27 cellular contexts compared by ENCODE assay signal in genomic region chr3:185439745-185440466, GRCh38. TPM values are rescaled to one million over a fixed set of nuclear protein-coding genes. Genes with fewer than 3 reads are reported as not detected.
DNase-seq lines count a peak whose midpoint lies in the region; ATAC-seq and TF ChIP-seq lines count a peak whose summit lies in the region.
"Had no signal": no experiment of that assay in that cellular context is flagged by ENCODE, and none has a peak within 500 bp of the region (broad histone marks: within the 10 kb centered on the region; RNA-seq: fewer than 3 reads in every experiment).

No MANE protein-coding gene starts in this region.

- 88 to 93% (median 90%) methylated on average over 7 of the region's 7 CpGs for WGBS in stomach, 5 donors

- H3K27ac ChIP-seq in stomach, result no peak overlapping the region
- H3K27ac ChIP-seq: BLaER1, heart right ventricle, ovary, right atrium auricular region, upper lobe of right lung, VCaP had no signal

- no peak overlapping the region for H3K4me3 ChIP-seq in stomach
- H3K4me3 ChIP-seq: BLaER1, heart right ventricle, ovary, right atrium auricular region, smooth muscle cell, upper lobe of right lung had no signal

- no peak for TF ChIP-seq EP300 in stomach (IDR thresholded peaks at IDR 0.05)

- H3K4me1 ChIP-seq in stomach, result no peaks in the 10 kb centered on the region
- H3K4me1 ChIP-seq: BLaER1, heart right ventricle, right atrium auricular region, upper lobe of right lung had no signal

- intact Hi-C loops in stomach (cut with DNase I; ENCODE audit: low total_unique reads) (no loop called here), Right ventricle myocardium superior (cut with DNase I) (no loop called here)

- H3K9me3 ChIP-seq in stomach, result no peaks in the 10 kb centered on the region
- H3K9me3 ChIP-seq: BLaER1, heart right ventricle, ovary, right atrium auricular region, upper lobe of right lung had no signal

- ATAC-seq in HG03565 (IDR thresholded peaks at IDR 0.05; ENCODE audit: unreplicated experiment), result no peak
- ATAC-seq in Right ventricle myocardium superior (ENCODE audit: poor library complexity), result no peak
- ATAC-seq: activated T-cell treated with anti-CD3 and anti-CD28 coated beads, Interleukin-2, amount 50 U/mL, for 4 hours; HCT116; heart right ventricle; upper lobe of right lung had no signal

- TF ChIP-seq POLR2A in stomach (IDR thresholded peaks at IDR 0.05), result no peak

- H3K27me3 ChIP-seq in stomach, result no peaks in the 10 kb centered on the region
- H3K27me3 ChIP-seq: BLaER1, heart right ventricle, ovary, right atrium auricular region, upper lobe of right lung had no signal

- TF ChIP-seq CTCF in stomach (IDR thresholded peaks at IDR 0.05), result no peak

- peaks cover 0 to 27% (median 9%) of the 10 kb centered on the region in 4 donors for H3K36me3 ChIP-seq in stomach
- H3K36me3 ChIP-seq: BLaER1, ovary, right atrium auricular region had no signal

- DNase-seq in DMS 273 (lab: John Stamatoyannopoulos, UW; ENCODE audit: unreplicated experiment) (peak; percentile 63), NCI-H1694 (lab: John Stamatoyannopoulos, UW) (peak; percentile 49), NCI-H774 (lab: John Stamatoyannopoulos, UW) (peak; percentile 76), globus pallidus (ENCODE audit: low spot score) (peak; percentile 64), stomach (no peak), NOMO-1 (lab: John Stamatoyannopoulos, UW; ENCODE audit: unreplicated experiment in 2 of 2) (no peak), Right ventricle myocardium superior (no peak)
- DNase-seq: activated CD4-positive, alpha-beta T cell treated with anti-CD3 and anti-CD28 coated beads for 48 hours; activated naive CD4-positive, alpha-beta T cell; activated T-cell treated with anti-CD3 and anti-CD28 coated beads, Interleukin-2, amount 50 U/mL, for 4 hours; DMS79; effector memory CD4-positive, alpha-beta T cell; erythroblast; GF-D8; heart right ventricle; NCI-H1092; NCI-H82; nephron progenitor cell; ovary; stimulated activated CD4-positive, alpha-beta T cell treated with anti-CD3 and anti-CD28 coated beads, Interleukin-2, amount 100 ng/mL, for 24 hours; upper lobe of right lung had no signal

RNA-seq across cellular contexts. Expression of gene TMEM41A, which starts 58.9 kb away (rescaled TPM):
- total RNA-seq in stomach (10 to 100 TPM in 4 of 5 donors, 1 to 10 TPM in 1; 5.8 to 54.3 (median 23.2) TPM), Right ventricle myocardium superior (9.2 TPM)
- 1 to 10 TPM; 5.7 to 8.9 (median 6.7) TPM for polyA plus RNA-seq in stomach

Comparison
In these comparisons a context has a peak if more than half of its experiments do, and no peak if none do; other contexts are left out.
1. DNase-seq: peak in DMS 273 (single experiment), NCI-H1694 (single experiment), NCI-H774 (single experiment) and globus pallidus (single experiment); none in stomach (single experiment), NOMO-1 (0 of 2) and Right ventricle myocardium superior (single experiment).